In genomic region chr1:178727014-178727895, GRCh38 we compare ENCODE assay signal across 10 cellular contexts. TPM values are rescaled to one million over a fixed set of nuclear protein-coding genes. Genes with fewer than 3 reads are reported as not detected.
DNase-seq lines count a peak whose midpoint lies in the region; ATAC-seq, FAIRE-seq and TF ChIP-seq lines count a peak whose summit lies in the region.
"Had no signal": no experiment of that assay in that cellular context is flagged by ENCODE, and none has a peak within 500 bp of the region (broad histone marks: within the 10 kb centered on the region; RNA-seq: fewer than 3 reads in every experiment).

No MANE protein-coding gene starts in this region.

- H3K4me1 Mint-ChIP-seq in progenitor cell of endocrine pancreas (ENCODE audit: low read depth), result peaks cover 31% of the 10 kb centered on the region

- TF ChIP-seq POLR2A in esophagus muscularis mucosa (IDR thresholded peaks at IDR 0.05; ENCODE audit: low read depth), result no peak

- FAIRE-seq in GM19239 (lab: Jason Lieb, UNC), result peak; percentile 64

- H3K27ac Mint-ChIP-seq in progenitor cell of endocrine pancreas, result peak overlapping the region; percentile 97

- H3K4me1 ChIP-seq in esophagus muscularis mucosa (peaks cover 4 to 32% (median 16%) of the 10 kb centered on the region in 4 donors), aorta (ENCODE audit: control insufficient read depth in 1 of 2, insufficient read depth in 2 of 2, low read length in 2 of 2) (no peaks in the 10 kb centered on the region)

- TF ChIP-seq EP300 in esophagus muscularis mucosa (IDR thresholded peaks at IDR 0.05), result no peak

- H3K9me3 ChIP-seq in esophagus muscularis mucosa (no peaks in the 10 kb centered on the region), aorta (ENCODE audit: control insufficient read depth, low read length) (no peaks in the 10 kb centered on the region)

- no peak for DNase-seq in GM19239 (ENCODE audit: insufficient read length, low spot score)
- peak; percentile 24 for DNase-seq in RWPE1 (ENCODE audit: low spot score)
- DNase-seq in esophagus muscularis mucosa (ENCODE audit: extremely low spot score), result no peak
- no peak for DNase-seq in progenitor cell of endocrine pancreas (ENCODE audit: low spot score, unreplicated experiment)
- no peak for DNase-seq in NCI-H2081 treated with DMSO at 0.1 percent for 48 hours (lab: John Stamatoyannopoulos, UW)
- no peak for DNase-seq in stimulated activated CD4-positive, alpha-beta T cell treated with anti-CD3 and anti-CD28 coated beads, Interleukin-2, amount 100 ng/mL, for 24 hours
- DNase-seq in NCI-H2171 (lab: John Stamatoyannopoulos, UW), result no peak
- no peak for DNase-seq in aorta
- DNase-seq: NCI-H2029 had no signal

- peak overlapping the region; percentile 91 for H3K4me3 Mint-ChIP-seq in progenitor cell of endocrine pancreas (ENCODE audit: low read depth)

- TF ChIP-seq CTCF in RWPE1 (conservative IDR thresholded peaks at IDR 0.05; ENCODE audit: low read depth) (no peak), esophagus muscularis mucosa (IDR thresholded peaks at IDR 0.05) (no peak), progenitor cell of endocrine pancreas (IDR thresholded peaks at IDR 0.05; ENCODE audit: unreplicated experiment) (no peak)

- H3K36me3 ChIP-seq in esophagus muscularis mucosa, result no peaks in the 10 kb centered on the region
- no peaks in the 10 kb centered on the region for H3K36me3 ChIP-seq in aorta (ENCODE audit: control insufficient read depth in 1 of 2, insufficient read depth in 2 of 2, low read length in 1 of 2)

- H3K27me3 ChIP-seq in esophagus muscularis mucosa, result no peaks in the 10 kb centered on the region
- no peaks in the 10 kb centered on the region for H3K27me3 ChIP-seq in aorta (ENCODE audit: control insufficient read depth in 1 of 2, insufficient read depth in 2 of 2, low read length in 1 of 2)

- H3K4me3 ChIP-seq in esophagus muscularis mucosa (peak overlapping the region; percentile 90 to 97 (median 94)), aorta (ENCODE audit: low read length in 2 of 2) (no peak overlapping the region)
- H3K4me3 ChIP-seq: lung had no signal

- ATAC-seq in aorta (ENCODE audit: low FRiP score), result no peak

- H3K27ac ChIP-seq in RWPE1, result no peak overlapping the region
- peak overlapping the region in 3 of 4 donors; percentile 83 to 89 (median 83) for H3K27ac ChIP-seq in esophagus muscularis mucosa (replicated peaks in 1 of 4)
- no peak overlapping the region for H3K27ac ChIP-seq in aorta (ENCODE audit: low read depth in 1 of 2, low read length in 2 of 2)

- H3K27me3 Mint-ChIP-seq in progenitor cell of endocrine pancreas, result no peaks in the 10 kb centered on the region

- intact Hi-C loops in esophagus muscularis mucosa (cut with DNase I) (no loop called here), aorta (cut with DNase I) (no loop called here)

- 41% methylated on average over 11 of the region's 11 CpGs for WGBS in esophagus muscularis mucosa
- WGBS in aorta, 2 donors, result 71 to 75% methylated on average over 11 of the region's 11 CpGs

- H3K9me3 Mint-ChIP-seq in progenitor cell of endocrine pancreas (ENCODE audit: low read depth), result peaks cover 10% of the 10 kb centered on the region

- POLR2A ChIA-PET in RWPE1 (lab: Yijun Ruan, JAX; ENCODE audit: low non-redundant PET), result no interaction called here

- CTCF ChIA-PET in RWPE1 (lab: Yijun Ruan, JAX), result no interaction called here

- peaks cover 13% of the 10 kb centered on the region for H3K36me3 Mint-ChIP-seq in progenitor cell of endocrine pancreas (ENCODE audit: insufficient read depth)

RNA-seq across cellular contexts. Expression of gene RALGPS2, which starts 2.2 kb away (rescaled TPM):
- 10 to 100 TPM in 3 of 4 donors, 1 to 10 TPM in 1; 9.3 to 22.8 (median 17.3) TPM for total RNA-seq in esophagus muscularis mucosa
- 58.9 and 64.4 TPM in 2 replicates for total RNA-seq in progenitor cell of endocrine pancreas
- 10 to 100 TPM in 1 of 2 donors, 1 to 10 TPM in 1; 3.5 to 14.1 TPM for total RNA-seq in aorta
- polyA plus RNA-seq in aorta, result 1 to 10 TPM in 1 of 2 donors, under 1 TPM in 1; 0.18 to 6.1 TPM

Comparison
In these comparisons a context has a peak if more than half of its experiments do, and no peak if none do; other contexts are left out.
1. H3K27ac ChIP-seq: peak in esophagus muscularis mucosa (3 of 4); none in RWPE1 (single experiment) and aorta (0 of 2).
2. H3K4me3 ChIP-seq: peak in esophagus muscularis mucosa (4 of 4); none in aorta (0 of 2).